ENCODE assay signal across 13 cellular contexts in the genomic region with DNA sequence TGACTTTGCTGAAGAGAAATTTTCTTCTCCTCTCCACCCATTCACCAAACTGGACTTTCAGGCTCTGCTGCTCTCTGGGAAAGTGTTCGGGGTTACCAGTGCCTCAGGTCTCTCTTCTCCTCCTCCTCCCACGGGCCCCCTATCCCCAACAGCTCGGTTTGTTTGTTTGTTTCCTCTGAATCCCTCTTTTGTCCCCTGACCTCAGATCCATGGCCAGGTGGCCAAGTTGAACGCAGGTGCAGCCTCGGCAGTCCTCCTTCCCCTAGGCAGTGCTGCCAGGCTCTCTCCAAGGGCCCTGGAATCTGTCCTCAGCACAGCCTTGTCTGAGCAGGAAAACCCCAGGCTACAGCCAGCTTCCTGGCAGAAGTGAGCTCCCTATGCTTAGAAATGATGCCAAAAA. TPM values are rescaled to one million over a fixed set of nuclear protein-coding genes. Genes with fewer than 3 reads are reported as not detected.
DNase-seq lines count a peak whose midpoint lies in the region; FAIRE-seq and TF ChIP-seq lines count a peak whose summit lies in the region.
"Had no signal": no experiment of that assay in that cellular context is flagged by ENCODE, and none has a peak within 500 bp of the region (broad histone marks: within the 10 kb centered on the region; RNA-seq: fewer than 3 reads in every experiment).

No MANE protein-coding gene starts in this region.

- no peaks in the 10 kb centered on the region for H3K79me2 ChIP-seq in endothelial cell of umbilical vein (ENCODE audit: control insufficient read depth, insufficient read depth, low read length)

- H3K27ac Mint-ChIP-seq in neural crest cell (ENCODE audit: unreplicated experiment) = peak overlapping the region; percentile 47

- peaks cover 39% of the 10 kb centered on the region for H3K4me1 Mint-ChIP-seq in neural crest cell

- POLR2A ChIA-PET in endothelial cell of umbilical vein (lab: Charles Lee) = no interaction called here

- no peak overlapping the region for H3K4me3 Mint-ChIP-seq in neural crest cell

- intact Hi-C loops in endothelial cell of umbilical vein (cut with micrococcal nuclease) = no loop called here

- TF ChIP-seq CTCF in endothelial cell of umbilical vein (IDR thresholded peaks at IDR 0.05; ENCODE audit: extremely low read depth in 1 of 2, insufficient read depth in 1 of 2, low read depth in 1 of 2, low read length in 2 of 2) (no peak), neural crest cell (conservative IDR thresholded peaks at IDR 0.05) (no peak)

- no peaks in the 10 kb centered on the region for H3K36me3 ChIP-seq in BLaER1 treated with 17β-estradiol and CSF1 and Interleukin-3, amounts not matched to agents 10 nM and 100 nM
- no peaks in the 10 kb centered on the region for H3K36me3 ChIP-seq in endothelial cell of umbilical vein (ENCODE audit: control insufficient read depth in 2 of 2, extremely low read depth in 1 of 2, insufficient read depth in 2 of 2, low read length in 2 of 2)
- H3K36me3 ChIP-seq in effector memory CD4-positive, alpha-beta T cell (ENCODE audit: control insufficient read depth, insufficient read depth, low read length) = no peaks in the 10 kb centered on the region
- H3K36me3 ChIP-seq: brain microvascular endothelial cell had no signal

- no peak overlapping the region for H3K4me3 ChIP-seq in BLaER1 treated with 17β-estradiol and CSF1 and Interleukin-3, amounts not matched to agents 10 nM and 100 nM
- H3K4me3 ChIP-seq in endothelial cell of umbilical vein (replicated peaks in 1 of 3; ENCODE audit: insufficient read depth in 1 of 3, low read depth in 1 of 3, low read length in 3 of 3) = no peak overlapping the region
- no peak overlapping the region for H3K4me3 ChIP-seq in effector memory CD4-positive, alpha-beta T cell (ENCODE audit: insufficient read depth, low read depth, low read length, poor library complexity, severe bottlenecking)
- H3K4me3 ChIP-seq: testis had no signal

- no peak overlapping the region for H3K27ac ChIP-seq in BLaER1 treated with 17β-estradiol and CSF1 and Interleukin-3, amounts not matched to agents 10 nM and 100 nM
- no peak overlapping the region for H3K27ac ChIP-seq in endothelial cell of umbilical vein (ENCODE audit: insufficient read depth, low read depth, low read length)
- H3K27ac ChIP-seq in effector memory CD4-positive, alpha-beta T cell (ENCODE audit: insufficient read depth, low read length, poor library complexity, severe bottlenecking) = no peak overlapping the region
- H3K27ac ChIP-seq: brain microvascular endothelial cell, testis had no signal

- no peaks in the 10 kb centered on the region for H3K36me3 Mint-ChIP-seq in neural crest cell (ENCODE audit: low read depth)

- peak overlapping the region; percentile 2 to 65 (median 42); a peak in 21 of 22 replicates for H3K4me2 ChIP-seq in BLaER1 treated with 17β-estradiol and CSF1 and Interleukin-3, amounts not matched to agents 10 nM and 100 nM
- peak overlapping the region; percentile 14 for H3K4me2 ChIP-seq in endothelial cell of umbilical vein (ENCODE audit: insufficient read depth, low read length)
- H3K4me2 ChIP-seq: SK-N-SH had no signal

- CTCF ChIA-PET in endothelial cell of umbilical vein (lab: Charles Lee) = interaction anchor here (1.0 to 1.6 kb wide), 4 partner anchors 9 to 147 kb away, joined by 3 to 4 read pairs (median 4); no protein-coding TSS in a partner anchor

- H3K9me3 ChIP-seq in BLaER1 treated with 17β-estradiol and CSF1 and Interleukin-3, amounts not matched to agents 10 nM and 100 nM (replicated peaks in 1 of 11) = no peaks in the 10 kb centered on the region
- no peaks in the 10 kb centered on the region for H3K9me3 ChIP-seq in endothelial cell of umbilical vein (replicated peaks; ENCODE audit: control insufficient read depth, insufficient read depth, low read length)
- no peaks in the 10 kb centered on the region for H3K9me3 ChIP-seq in effector memory CD4-positive, alpha-beta T cell (ENCODE audit: control insufficient read depth, low read length)
- H3K9me3 ChIP-seq: SK-N-SH, testis had no signal

- H3K9me1 ChIP-seq in endothelial cell of umbilical vein (replicated peaks; ENCODE audit: control insufficient read depth, extremely low read depth, insufficient read depth, low read length) = peaks cover 3% of the 10 kb centered on the region

- no peak overlapping the region for H3K9ac ChIP-seq in BLaER1 treated with 17β-estradiol and CSF1 and Interleukin-3, amounts not matched to agents 10 nM and 100 nM
- no peak overlapping the region for H3K9ac ChIP-seq in endothelial cell of umbilical vein (replicated peaks; ENCODE audit: extremely low read depth, insufficient read depth, low read length)
- H3K9ac ChIP-seq: SK-N-SH had no signal

- H3K4me1 ChIP-seq in BLaER1 treated with 17β-estradiol and CSF1 and Interleukin-3, amounts not matched to agents 10 nM and 100 nM = peaks cover 7 to 25% (median 19%) of the 10 kb centered on the region in 10 experiments; a peak in 19 of 20 replicates
- H3K4me1 ChIP-seq in endothelial cell of umbilical vein (ENCODE audit: control insufficient read depth, extremely low read depth, insufficient read depth, low read length) = peaks cover 6% of the 10 kb centered on the region
- no peaks in the 10 kb centered on the region for H3K4me1 ChIP-seq in effector memory CD4-positive, alpha-beta T cell (ENCODE audit: control insufficient read depth, insufficient read depth, low read length, poor library complexity, severe bottlenecking)
- H3K4me1 ChIP-seq: testis had no signal

- no peak for FAIRE-seq in endothelial cell of umbilical vein (lab: Jason Lieb, UNC)

- no peaks in the 10 kb centered on the region for H3K9me3 Mint-ChIP-seq in neural crest cell

- no TSS peak for BruUV-seq in endothelial cell of umbilical vein (replicated peaks; lab: Mats Ljungman, UMichigan)

- DNase-seq in NCI-H226 (peak; percentile 15), endothelial cell of umbilical vein (ENCODE audit: low read depth, low spot score) (peak; percentile 39), neural crest cell (ENCODE audit: low read depth, low spot score) (no peak), NCI-H1105 (lab: John Stamatoyannopoulos, UW) (no peak), NCI-H2107 treated with DMSO at 0.1 percent for 48 hours (lab: John Stamatoyannopoulos, UW; ENCODE audit: unreplicated experiment) (no peak), Ammon's horn (ENCODE audit: low spot score) (no peak)
- no peak for DNase-seq in effector memory CD4-positive, alpha-beta T cell
- DNase-seq: activated naive CD4-positive, alpha-beta T cell; brain microvascular endothelial cell; NCI-H1436 treated with DMSO at 0.1 percent for 48 hours; SK-N-SH; testis had no signal

- no peaks in the 10 kb centered on the region for H3K27me3 ChIP-seq in BLaER1 treated with 17β-estradiol and CSF1 and Interleukin-3, amounts not matched to agents 10 nM and 100 nM
- H3K27me3 ChIP-seq in endothelial cell of umbilical vein (ENCODE audit: control insufficient read depth in 2 of 2, insufficient read depth in 2 of 2, low read length in 2 of 2) = no peaks in the 10 kb centered on the region
- no peaks in the 10 kb centered on the region for H3K27me3 ChIP-seq in effector memory CD4-positive, alpha-beta T cell (replicated peaks; ENCODE audit: control insufficient read depth, insufficient read depth, low read length, poor library complexity, severe bottlenecking)
- H3K27me3 ChIP-seq: brain microvascular endothelial cell, testis had no signal

- TF ChIP-seq POLR2A in endothelial cell of umbilical vein (IDR thresholded peaks at IDR 0.05; ENCODE audit: low read depth, low read length) = no peak

- no peaks in the 10 kb centered on the region for H3K27me3 Mint-ChIP-seq in neural crest cell (ENCODE audit: low read depth)

- dilution Hi-C loops in endothelial cell of umbilical vein (cut with MboI; ENCODE audit: extremely low pct_ligation_motif_present, low sequenced_read_pairs) = no loop called here

- H2AFZ ChIP-seq in endothelial cell of umbilical vein (ENCODE audit: low read depth, low read length) = no peak overlapping the region

- H4K20me1 ChIP-seq in BLaER1 treated with 17β-estradiol and CSF1 and Interleukin-3, amounts not matched to agents 10 nM and 100 nM = no peaks in the 10 kb centered on the region
- H4K20me1 ChIP-seq in endothelial cell of umbilical vein (replicated peaks; ENCODE audit: control insufficient read depth, extremely low read depth, insufficient read depth, low read length) = no peaks in the 10 kb centered on the region

TF ChIP-seq in endothelial cell of umbilical vein, 7 proteins besides CTCF, POLR2A, EP300 and RAD21:
- TF ChIP-seq EZH2 (IDR thresholded peaks at IDR 0.05; ENCODE audit: borderline replicate concordance, low read depth, low read length, severe bottlenecking) = no peak
- TF ChIP-seq GATA2 (IDR thresholded peaks at IDR 0.05; ENCODE audit: insufficient read depth, insufficient read length, low read depth, low read length) = no peak
- TF ChIP-seq FOS (IDR thresholded peaks at IDR 0.05; ENCODE audit: borderline replicate concordance, insufficient read depth, low read length) = no peak
- no peak for TF ChIP-seq MYC (IDR thresholded peaks at IDR 0.05; ENCODE audit: low read depth, low read length)
- TF ChIP-seq, protein P1, sequence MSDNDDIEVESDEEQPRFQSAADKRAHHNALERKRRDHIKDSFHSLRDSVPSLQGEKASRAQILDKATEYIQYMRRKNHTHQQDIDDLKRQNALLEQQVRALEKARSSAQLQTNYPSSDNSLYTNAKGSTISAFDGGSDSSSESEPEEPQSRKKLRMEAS (IDR thresholded peaks at IDR 0.05; ENCODE audit: insufficient read depth, insufficient read length) = no peak
- no peak for TF ChIP-seq JUN (IDR thresholded peaks at IDR 0.05; ENCODE audit: borderline replicate concordance, insufficient read depth, insufficient read length, low read depth)
- no peak for TF ChIP-seq POLR2AphosphoS5 (IDR thresholded peaks at IDR 0.05; ENCODE audit: insufficient read depth, low read depth, low read length)

RNA-seq across cellular contexts. Expression of a gene that starts 60.0 kb away (rescaled TPM):
- 0.12 and 0.18 TPM in 2 replicates for total RNA-seq in endothelial cell of umbilical vein
- polyA plus RNA-seq in endothelial cell of umbilical vein = 0.03 and 0.06 TPM in 2 replicates
- 0.03 and 0.04 TPM in 2 replicates for polyA plus RNA-seq in endothelial cell of umbilical vein (2011; cell fraction: cytosol; rRNA removed)
- 0.21 and 0.32 TPM in 2 replicates for polyA plus RNA-seq in endothelial cell of umbilical vein (2011; cell fraction: nucleus; rRNA removed)
- polyA plus RNA-seq in endothelial cell of umbilical vein (2012) = 0.04 and 0.07 TPM in 2 replicates
- polyA minus RNA-seq in endothelial cell of umbilical vein = 0.13 and 0.27 TPM in 2 replicates
- polyA minus RNA-seq in endothelial cell of umbilical vein (2011; cell fraction: cytosol; rRNA and poly(A)+ RNA removed) = not detected
- 0.19 TPM in 1 of 2 replicates, not detected in the other for polyA minus RNA-seq in endothelial cell of umbilical vein (2011; cell fraction: nucleus; rRNA and poly(A)+ RNA removed)
- total RNA-seq in neural crest cell = 52.0 and 54.5 TPM in 2 replicates

Comparison
In these comparisons a context has a peak if more than half of its experiments do, and no peak if none do; other contexts are left out.
1. DNase-seq: peak in NCI-H226 (single experiment) and endothelial cell of umbilical vein (single experiment); none in neural crest cell (single experiment), NCI-H1105 (single experiment), NCI-H2107 treated with DMSO at 0.1 percent for 48 hours (single experiment), effector memory CD4-positive, alpha-beta T cell (0 of 3) and Ammon's horn (single experiment).
2. RNA of a gene that starts 60.0 kb away (total RNA-seq): 52.0 to 54.5 TPM in neural crest cell; 0.12 to 0.18 TPM in endothelial cell of umbilical vein; every median in the first group is over 10 times any median in the second.